In genomic region chr14:49550284-49551184, GRCh38 we compare ENCODE assay signal across 12 cellular contexts. TPM values are rescaled to one million over a fixed set of nuclear protein-coding genes. Genes with fewer than 3 reads are reported as not detected.
DNase-seq lines count a peak whose midpoint lies in the region; ATAC-seq and TF ChIP-seq lines count a peak whose summit lies in the region.
"Had no signal": no experiment of that assay in that cellular context is flagged by ENCODE, and none has a peak within 500 bp of the region (broad histone marks: within the 10 kb centered on the region; RNA-seq: fewer than 3 reads in every experiment).

No MANE protein-coding gene starts in this region.

- peak; percentile 57 for TF ChIP-seq CTCF in epithelial cell of proximal tubule (conservative IDR thresholded peaks at IDR 0.05; ENCODE audit: low read depth, low read length)
- peak; percentile 54 for TF ChIP-seq CTCF in retinal pigment epithelial cell (conservative IDR thresholded peaks at IDR 0.05; ENCODE audit: low read depth, low read length)

- H3K4me3 Mint-ChIP-seq in stimulated activated naive CD8-positive, alpha-beta T cell treated with anti-CD3 and anti-CD28 coated beads, Interleukin-15, amount 100 ng/mL, for 72 hours = no peak overlapping the region

- H3K4me3 ChIP-seq in epithelial cell of proximal tubule (ENCODE audit: low read depth, low read length) = no peak overlapping the region
- H3K4me3 ChIP-seq in retinal pigment epithelial cell (ENCODE audit: low read length) = no peak overlapping the region
- H3K4me3 ChIP-seq: BLaER1 treated with 17β-estradiol and CSF1 and Interleukin-3, amounts not matched to agents 10 nM and 100 nM; gastrocnemius medialis had no signal

- no peaks in the 10 kb centered on the region for H3K9me3 Mint-ChIP-seq in stimulated activated naive CD8-positive, alpha-beta T cell treated with anti-CD3 and anti-CD28 coated beads, Interleukin-15, amount 100 ng/mL, for 72 hours

- no peaks in the 10 kb centered on the region for H3K4me1 Mint-ChIP-seq in stimulated activated naive CD8-positive, alpha-beta T cell treated with anti-CD3 and anti-CD28 coated beads, Interleukin-15, amount 100 ng/mL, for 72 hours

- DNase-seq in NCI-H2107 treated with DMSO at 0.1 percent for 48 hours (lab: John Stamatoyannopoulos, UW; ENCODE audit: unreplicated experiment) (peak; percentile 18), NCI-H2107 (lab: John Stamatoyannopoulos, UW) (no peak), NCI-H748 (lab: John Stamatoyannopoulos, UW; ENCODE audit: unreplicated experiment) (peak; percentile 29), epithelial cell of proximal tubule (ENCODE audit: low read depth) (peak; percentile 56), retinal pigment epithelial cell (ENCODE audit: low read depth) (no peak)
- DNase-seq in stimulated activated naive CD8-positive, alpha-beta T cell treated with anti-CD3 and anti-CD28 coated beads, Interleukin-15, amount 100 ng/mL, for 72 hours = no peak
- DNase-seq: gastrocnemius medialis; stimulated activated naive CD8-positive, alpha-beta T cell treated with anti-CD3 and anti-CD28 coated beads, Interleukin-15, Interleukin-2, amounts not matched to agents 100 U/mL and 50 U/mL, for 24 hours had no signal

- ATAC-seq in GM19452 (IDR thresholded peaks at IDR 0.05; ENCODE audit: unreplicated experiment) (no peak), HG03354 (IDR thresholded peaks at IDR 0.05; ENCODE audit: poor library complexity, severe bottlenecking, unreplicated experiment) (no peak)
- ATAC-seq in stimulated activated naive CD8-positive, alpha-beta T cell treated with anti-CD3 and anti-CD28 coated beads, Interleukin-15, amount 100 ng/mL, for 72 hours = no peak
- ATAC-seq: gastrocnemius medialis, sciatic nerve had no signal

- H3K27me3 Mint-ChIP-seq in stimulated activated naive CD8-positive, alpha-beta T cell treated with anti-CD3 and anti-CD28 coated beads, Interleukin-15, amount 100 ng/mL, for 72 hours = no peaks in the 10 kb centered on the region

- H3K27ac Mint-ChIP-seq in stimulated activated naive CD8-positive, alpha-beta T cell treated with anti-CD3 and anti-CD28 coated beads, Interleukin-15, amount 100 ng/mL, for 72 hours = no peak overlapping the region

RNA-seq across cellular contexts. Expression of gene RPS29, which starts 35.6 kb away (rescaled TPM):
- 13,231 and 17,621 TPM in 2 replicates for total RNA-seq in epithelial cell of proximal tubule

RNA-seq across cellular contexts. Expression of gene LRR1, which starts 48.2 kb away (rescaled TPM):
- total RNA-seq in epithelial cell of proximal tubule = 22.7 and 48.4 TPM in 2 replicates

Comparison
In these comparisons a context has a peak if more than half of its experiments do, and no peak if none do; other contexts are left out.
1. DNase-seq: peak in NCI-H2107 treated with DMSO at 0.1 percent for 48 hours (single experiment), NCI-H748 (single experiment) and epithelial cell of proximal tubule (single experiment); none in NCI-H2107 (single experiment), retinal pigment epithelial cell (single experiment) and stimulated activated naive CD8-positive, alpha-beta T cell treated with anti-CD3 and anti-CD28 coated beads, Interleukin-15, amount 100 ng/mL, for 72 hours (0 of 2).